In the genomic region with DNA sequence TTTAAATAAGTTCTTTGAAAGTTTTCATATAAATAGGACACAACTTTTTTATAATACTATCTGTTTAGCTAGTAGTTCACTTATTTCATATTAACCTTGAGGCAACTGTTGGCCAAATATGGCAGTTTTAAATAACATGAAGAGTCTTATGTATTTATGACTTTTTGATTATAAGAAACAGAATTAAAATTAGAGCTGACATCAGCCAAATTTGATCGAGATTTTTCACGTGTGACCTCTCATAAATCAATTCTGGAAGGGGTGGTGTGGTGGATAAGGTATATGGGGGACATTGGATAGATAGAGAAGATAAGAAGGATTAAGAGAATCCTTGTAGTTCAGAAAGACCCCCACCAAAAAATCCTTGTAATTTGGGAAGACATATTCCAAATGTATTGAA, we compare ENCODE assay signal across 33 cellular contexts.
"Had no signal": no experiment of that assay in that cellular context is flagged by ENCODE, and none has a peak within 500 bp of the region (broad histone marks: within the 10 kb centered on the region; RNA-seq: fewer than 3 reads in every experiment).

No MANE protein-coding gene starts in this region.

- H3K36me3 ChIP-seq: adrenal gland, ascending aorta, brain microvascular endothelial cell, breast epithelium, cardiac muscle cell had no signal

- ATAC-seq: activated naive CD4-positive, alpha-beta T cell treated with anti-CD3 and anti-CD28 coated beads, Interleukin-2, amount 50 U/mL, for 72 hours; activated naive CD8-positive, alpha-beta T cell treated with anti-CD3 and anti-CD28 coated beads, Interleukin-2, amount 50 U/mL, for 24 hours; activated T-cell treated with anti-CD3 and anti-CD28 coated beads, Interleukin-2, amount 50 U/mL, for 4 hours; activated T-cell treated with anti-CD3 and anti-CD28 coated beads, Interleukin-2, amount 50 U/mL, for 72 hours; activated T-helper 17 cell treated with anti-CD3 and anti-CD28 coated beads, Interleukin-2, amount 50 U/mL, for 72 hours; body of pancreas had no signal

- H3K27ac ChIP-seq: adrenal gland, ascending aorta, body of pancreas, brain microvascular endothelial cell, breast epithelium, cardiac muscle cell had no signal

- DNase-seq: activated effector memory CD4-positive, alpha-beta T cell treated with anti-CD3 and anti-CD28 coated beads, Interleukin-2, amount 50 U/mL, for 16 hours; activated effector memory CD4-positive, alpha-beta T cell treated with Interleukin-2 at 50 U/mL for 16 hours; activated gamma-delta T cell; activated gamma-delta T cell treated with Interleukin-2 at 50 U/mL for 16 hours; activated naive CD4-positive, alpha-beta T cell; activated naive CD4-positive, alpha-beta T cell treated with anti-CD3 and anti-CD28 coated beads for 36 hours; activated naive CD4-positive, alpha-beta T cell treated with anti-CD3 and anti-CD28 coated beads, Interleukin-2, amount 10 ng/mL, durations not matched to agents 7 days and 5 days; activated naive CD4-positive, alpha-beta T cell treated with anti-CD3 and anti-CD28 coated beads, Interleukin-2, amount 50 U/mL, for 16 hours; activated naive CD4-positive, alpha-beta T cell treated with Interleukin-2 at 50 U/mL for 16 hours; activated naive CD8-positive, alpha-beta T cell treated with anti-CD3 and anti-CD28 coated beads for 36 hours; activated naive CD8-positive, alpha-beta T cell treated with anti-CD3 and anti-CD28 coated beads, Interleukin-2, amount 10 ng/mL, durations not matched to agents 7 days and 5 days; activated naive CD8-positive, alpha-beta T cell treated with anti-CD3 and anti-CD28 coated beads, Interleukin-2, amount 50 U/mL, for 24 hours; activated T-cell treated with anti-CD3 and anti-CD28 coated beads, Interleukin-2, amount 50 U/mL, for 24 hours; activated T-cell treated with anti-CD3 and anti-CD28 coated beads, Interleukin-2, amount 50 U/mL, for 4 hours; activated T-cell treated with anti-CD3 and anti-CD28 coated beads, Interleukin-2, amount 50 U/mL, for 48 hours; activated T-cell treated with anti-CD3 and anti-CD28 coated beads, Interleukin-2, amount 50 U/mL, for 72 hours; adrenal gland; amniotic stem cell; amygdala; anterior cingulate cortex; aorta; body of pancreas; brain microvascular endothelial cell; caudate nucleus; central memory CD4-positive, alpha-beta T cell; cerebellar nuclear complex had no signal

- H3K27me3 ChIP-seq: adrenal gland, ascending aorta, body of pancreas, brain microvascular endothelial cell, breast epithelium, cardiac muscle cell had no signal

- H3K9me3 ChIP-seq: adrenal gland, ascending aorta, body of pancreas, breast epithelium had no signal

- FAIRE-seq: astrocyte, bronchial epithelial cell had no signal

- H3K4me3 ChIP-seq: adrenal gland, ascending aorta, body of pancreas, breast epithelium, cardiac muscle cell had no signal

- H3K4me1 ChIP-seq: adrenal gland, ascending aorta, body of pancreas, breast epithelium had no signal
